In the genomic region with DNA sequence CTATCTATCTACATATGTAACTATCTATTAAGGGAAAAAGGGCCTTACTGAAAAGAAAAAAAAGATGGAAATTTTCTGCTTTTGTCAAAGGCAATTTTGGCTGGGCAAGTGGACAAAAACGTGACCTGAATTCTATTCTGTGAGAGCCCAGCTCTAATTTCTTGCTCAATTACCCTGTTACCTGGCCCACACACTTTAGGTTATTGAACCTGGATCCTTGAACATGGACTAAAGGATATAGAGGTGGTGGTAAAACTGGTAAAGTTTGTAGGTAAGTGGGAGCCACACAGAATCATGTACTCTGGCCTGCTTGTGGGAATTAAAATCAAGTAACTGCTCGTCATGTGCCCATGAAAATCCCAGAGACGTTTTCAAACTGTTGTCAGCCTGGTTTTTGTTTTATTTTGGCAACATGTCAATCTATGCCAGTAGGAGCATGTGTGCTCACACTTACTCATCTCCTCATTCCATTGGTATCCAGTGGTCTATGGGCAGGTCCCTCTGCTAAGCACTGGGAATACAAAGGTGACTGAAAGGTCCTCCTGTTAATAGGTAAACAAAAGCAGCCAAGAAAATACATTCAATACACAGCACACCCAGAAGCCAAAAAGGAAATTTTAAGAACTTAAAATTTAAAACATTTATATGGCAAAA, we compare ENCODE assay signal across 31 cellular contexts.
DNase-seq lines count a peak whose midpoint lies in the region; ATAC-seq, FAIRE-seq and TF ChIP-seq lines count a peak whose summit lies in the region.
"Had no signal": no experiment of that assay in that cellular context is flagged by ENCODE, and none has a peak within 500 bp of the region (broad histone marks: within the 10 kb centered on the region; RNA-seq: fewer than 3 reads in every experiment).

No MANE protein-coding gene starts in this region.

- H3K36me3 Mint-ChIP-seq in MCF 10A (ENCODE audit: insufficient read depth, unreplicated experiment), result no peaks in the 10 kb centered on the region
- H3K36me3 Mint-ChIP-seq in activated CD4-positive, alpha-beta T cell treated with anti-CD3 and anti-CD28 coated beads, Interleukin-2, amount 10 ng/mL, durations not matched to agents 24 days and 14 days (ENCODE audit: low read depth), result no peaks in the 10 kb centered on the region
- H3K36me3 Mint-ChIP-seq in activated CD4-positive, alpha-beta T cell treated with anti-CD3 and anti-CD28 coated beads for 36 hours (ENCODE audit: low read depth), result no peaks in the 10 kb centered on the region
- H3K36me3 Mint-ChIP-seq: brain had no signal

- H3K9me3 ChIP-seq in breast epithelium, result no peaks in the 10 kb centered on the region
- no peaks in the 10 kb centered on the region for H3K9me3 ChIP-seq in RWPE2 (ENCODE audit: severe bottlenecking)
- H3K9me3 ChIP-seq: A549, BLaER1, neutrophil, prostate gland had no signal

- H3K4me3 ChIP-seq in breast epithelium (no peak overlapping the region), RWPE2 (ENCODE audit: severe bottlenecking) (no peak overlapping the region), fibroblast of mammary gland (ENCODE audit: control insufficient read depth, low read depth, low read length) (no peak overlapping the region)
- H3K4me3 ChIP-seq: A549, BLaER1, lung, prostate gland, skin epidermis had no signal

- intact Hi-C loops in MCF 10A (cut with micrococcal nuclease), result no loop called here
- intact Hi-C loops in breast epithelium (cut with DNase I; ENCODE audit: low total_unique reads), result no loop called here
- intact Hi-C loops in activated CD4-positive, alpha-beta T cell treated with anti-CD3 and anti-CD28 coated beads, Interleukin-2, amount 10 ng/mL, durations not matched to agents 24 days and 14 days (cut with micrococcal nuclease), result no loop called here
- intact Hi-C loops in activated CD4-positive, alpha-beta T cell treated with anti-CD3 and anti-CD28 coated beads for 36 hours (cut with DNase I, micrococcal nuclease), result no loop called here

- FAIRE-seq in urothelium cell line (lab: Jason Lieb, UNC), result no peak
- FAIRE-seq: A549, GM12891, H1, HTR-8/SVneo had no signal

- H3K4me1 Mint-ChIP-seq in MCF 10A (ENCODE audit: insufficient read depth, unreplicated experiment), result peaks cover 6% of the 10 kb centered on the region
- no peaks in the 10 kb centered on the region for H3K4me1 Mint-ChIP-seq in activated CD4-positive, alpha-beta T cell treated with anti-CD3 and anti-CD28 coated beads, Interleukin-2, amount 10 ng/mL, durations not matched to agents 24 days and 14 days
- no peaks in the 10 kb centered on the region for H3K4me1 Mint-ChIP-seq in activated CD4-positive, alpha-beta T cell treated with anti-CD3 and anti-CD28 coated beads for 36 hours
- H3K4me1 Mint-ChIP-seq: activated naive CD8-positive, alpha-beta T cell treated with anti-CD3 and anti-CD28 coated beads, Interleukin-2, amount 50 U/mL, for 24 hours; brain; T-cell had no signal

- H3K27me3 Mint-ChIP-seq in MCF 10A (ENCODE audit: insufficient read depth, unreplicated experiment), result no peaks in the 10 kb centered on the region
- no peaks in the 10 kb centered on the region for H3K27me3 Mint-ChIP-seq in activated CD4-positive, alpha-beta T cell treated with anti-CD3 and anti-CD28 coated beads, Interleukin-2, amount 10 ng/mL, durations not matched to agents 24 days and 14 days
- no peaks in the 10 kb centered on the region for H3K27me3 Mint-ChIP-seq in activated CD4-positive, alpha-beta T cell treated with anti-CD3 and anti-CD28 coated beads for 36 hours
- H3K27me3 Mint-ChIP-seq: activated naive CD8-positive, alpha-beta T cell treated with anti-CD3 and anti-CD28 coated beads, Interleukin-2, amount 50 U/mL, for 24 hours; brain; T-cell had no signal

- H3K4me1 ChIP-seq in breast epithelium, result no peaks in the 10 kb centered on the region
- H3K4me1 ChIP-seq in RWPE2 (ENCODE audit: insufficient read depth, poor library complexity, severe bottlenecking), result peaks cover 17% of the 10 kb centered on the region
- H3K4me1 ChIP-seq: A549, BLaER1, prostate gland had no signal

- peak; percentile 98 for ATAC-seq in RWPE2 (ENCODE audit: low read depth)
- no peak for ATAC-seq in activated CD4-positive, alpha-beta T cell treated with anti-CD3 and anti-CD28 coated beads for 36 hours
- ATAC-seq: A549; activated CD8-positive, alpha-beta T cell treated with anti-CD3 and anti-CD28 coated beads, Interleukin-2, amount 10 ng/mL, durations not matched to agents 7 days and 5 days; activated naive CD8-positive, alpha-beta T cell treated with anti-CD3 and anti-CD28 coated beads, Interleukin-2, amount 50 U/mL, for 24 hours; T-cell had no signal

- no peaks in the 10 kb centered on the region for H3K36me3 ChIP-seq in breast epithelium
- no peaks in the 10 kb centered on the region for H3K36me3 ChIP-seq in RWPE2 (ENCODE audit: low read depth)
- H3K36me3 ChIP-seq: BLaER1, neutrophil, prostate gland had no signal

- DNase-seq in MCF 10A (ENCODE audit: unreplicated experiment), result peak; percentile 74
- DNase-seq in breast epithelium (ENCODE audit: low spot score in 2 of 2), result no peak
- DNase-seq in RWPE2 (ENCODE audit: low spot score), result no peak
- DNase-seq in fibroblast of mammary gland (ENCODE audit: low read depth), result peak; percentile 23
- peak; percentile 30 for DNase-seq in urothelium cell line (ENCODE audit: low spot score)
- DNase-seq in activated CD4-positive, alpha-beta T cell treated with anti-CD3 and anti-CD28 coated beads, Interleukin-2, amount 10 ng/mL, durations not matched to agents 24 days and 14 days, result no peak
- DNase-seq in activated CD4-positive, alpha-beta T cell treated with anti-CD3 and anti-CD28 coated beads for 36 hours, result no peak
- DNase-seq in DMS53 treated with DMSO at 0.1 percent for 48 hours (lab: John Stamatoyannopoulos, UW; ENCODE audit: unreplicated experiment), result no peak
- DNase-seq: activated CD4-positive, CD25-positive, alpha-beta regulatory T cell treated with anti-CD3 and anti-CD28 coated beads, Interleukin-2, amount 50 U/mL, for 72 hours; activated CD8-positive, alpha-beta T cell treated with anti-CD3 and anti-CD28 coated beads, Interleukin-2, amount 10 ng/mL, durations not matched to agents 7 days and 5 days; activated gamma-delta T cell; activated naive CD8-positive, alpha-beta T cell treated with anti-CD3 and anti-CD28 coated beads, Interleukin-2, amount 50 U/mL, for 24 hours; DMS79 treated with DMSO at 0.1 percent for 48 hours; effector CD8-positive, alpha-beta T cell; islet precursor cell; NCI-H1048; NCI-H1930; NCI-H2227 treated with DMSO at 0.1 percent for 48 hours; NCI-H774; stimulated activated CD4-positive, alpha-beta T cell treated with anti-CD3 and anti-CD28 coated beads, Interleukin-2, amount 100 ng/mL, for 24 hours; T-cell had no signal

- no TSS peak for BruUV-seq in MCF 10A (replicated peaks; lab: Mats Ljungman, UMichigan)

- peak overlapping the region; percentile 71 for H3K27ac Mint-ChIP-seq in MCF 10A (ENCODE audit: low read depth, unreplicated experiment)
- no peak overlapping the region for H3K27ac Mint-ChIP-seq in activated CD4-positive, alpha-beta T cell treated with anti-CD3 and anti-CD28 coated beads, Interleukin-2, amount 10 ng/mL, durations not matched to agents 24 days and 14 days
- no peak overlapping the region for H3K27ac Mint-ChIP-seq in activated CD4-positive, alpha-beta T cell treated with anti-CD3 and anti-CD28 coated beads for 36 hours
- H3K27ac Mint-ChIP-seq: activated CD8-positive, alpha-beta T cell treated with anti-CD3 and anti-CD28 coated beads, Interleukin-2, amount 10 ng/mL, durations not matched to agents 7 days and 5 days; activated naive CD8-positive, alpha-beta T cell treated with anti-CD3 and anti-CD28 coated beads, Interleukin-2, amount 50 U/mL, for 24 hours; brain; T-cell had no signal

- POLR2A ChIA-PET in MCF 10A (lab: Yijun Ruan, JAX), result interaction anchor here (0.7 to 0.8 kb wide), 2 partner anchors 60 to 114 kb away, joined by 3 read pairs; partner anchors contain the start of gene WARS2
- POLR2A ChIA-PET in activated CD4-positive, alpha-beta T cell treated with anti-CD3 and anti-CD28 coated beads for 36 hours (lab: Charles Lee), result no interaction called here

- no peak for TF ChIP-seq CTCF in MCF 10A (IDR thresholded peaks at IDR 0.05; ENCODE audit: unreplicated experiment)
- TF ChIP-seq CTCF in breast epithelium (IDR thresholded peaks at IDR 0.05), result no peak
- no peak for TF ChIP-seq CTCF in RWPE2 (IDR thresholded peaks at IDR 0.05; ENCODE audit: poor library complexity, severe bottlenecking)
- no peak for TF ChIP-seq CTCF in fibroblast of mammary gland (conservative IDR thresholded peaks at IDR 0.05; ENCODE audit: control insufficient read depth, insufficient read depth, low read depth, low read length)

- H3K27ac ChIP-seq in breast epithelium (no peak overlapping the region), RWPE2 (ENCODE audit: poor library complexity, severe bottlenecking) (peak overlapping the region; percentile 54)
- H3K27ac ChIP-seq: A549, BLaER1, neutrophil, prostate gland had no signal

- no peaks in the 10 kb centered on the region for H3K9me3 Mint-ChIP-seq in MCF 10A (ENCODE audit: unreplicated experiment)
- no peaks in the 10 kb centered on the region for H3K9me3 Mint-ChIP-seq in activated CD4-positive, alpha-beta T cell treated with anti-CD3 and anti-CD28 coated beads, Interleukin-2, amount 10 ng/mL, durations not matched to agents 24 days and 14 days
- no peaks in the 10 kb centered on the region for H3K9me3 Mint-ChIP-seq in activated CD4-positive, alpha-beta T cell treated with anti-CD3 and anti-CD28 coated beads for 36 hours (ENCODE audit: low read depth)

- H3K27me3 ChIP-seq in breast epithelium (no peaks in the 10 kb centered on the region), RWPE2 (ENCODE audit: insufficient read depth, poor library complexity, severe bottlenecking) (no peaks in the 10 kb centered on the region)
- H3K27me3 ChIP-seq: BLaER1, neutrophil had no signal

- CTCF ChIA-PET in MCF 10A (lab: Yijun Ruan, JAX), result interaction anchor here (1.0 kb wide), 1 partner anchor 21 kb away, joined by 4 read pairs; no protein-coding TSS in a partner anchor
- CTCF ChIA-PET in activated CD4-positive, alpha-beta T cell treated with anti-CD3 and anti-CD28 coated beads for 36 hours (lab: Charles Lee), result no interaction called here

- TF ChIP-seq POLR2A in breast epithelium (IDR thresholded peaks at IDR 0.05), result no peak

- H3K4me3 Mint-ChIP-seq in MCF 10A (ENCODE audit: unreplicated experiment), result no peak overlapping the region
- no peak overlapping the region for H3K4me3 Mint-ChIP-seq in activated CD4-positive, alpha-beta T cell treated with anti-CD3 and anti-CD28 coated beads, Interleukin-2, amount 10 ng/mL, durations not matched to agents 24 days and 14 days
- no peak overlapping the region for H3K4me3 Mint-ChIP-seq in activated CD4-positive, alpha-beta T cell treated with anti-CD3 and anti-CD28 coated beads for 36 hours
- H3K4me3 Mint-ChIP-seq: activated CD8-positive, alpha-beta T cell treated with anti-CD3 and anti-CD28 coated beads, Interleukin-2, amount 10 ng/mL, durations not matched to agents 7 days and 5 days; activated naive CD8-positive, alpha-beta T cell treated with anti-CD3 and anti-CD28 coated beads, Interleukin-2, amount 50 U/mL, for 24 hours; brain; T-cell had no signal

Comparison
In these comparisons a context has a peak if more than half of its experiments do, and no peak if none do; other contexts are left out.
1. DNase-seq: peak in MCF 10A (single experiment), fibroblast of mammary gland (single experiment) and urothelium cell line (single experiment); none in breast epithelium (0 of 2), RWPE2 (single experiment), activated CD4-positive, alpha-beta T cell treated with anti-CD3 and anti-CD28 coated beads, Interleukin-2, amount 10 ng/mL, durations not matched to agents 24 days and 14 days (single experiment), activated CD4-positive, alpha-beta T cell treated with anti-CD3 and anti-CD28 coated beads for 36 hours (single experiment) and DMS53 treated with DMSO at 0.1 percent for 48 hours (single experiment).